ENCODE assay signal across 10 cellular contexts in genomic region chr12:112939761-112940357, GRCh38. TPM values are rescaled to one million over a fixed set of nuclear protein-coding genes. Genes with fewer than 3 reads are reported as not detected.
A peak's percentile ranks its signal among the peaks of the same experiment; 100 is the strongest.
DNase-seq lines count a peak whose midpoint lies in the region; ATAC-seq and TF ChIP-seq lines count a peak whose summit lies in the region.
"Had no signal": no experiment of that assay in that cellular context is flagged by ENCODE, and none has a peak within 500 bp of the region (broad histone marks: within the 10 kb centered on the region; RNA-seq: fewer than 3 reads in every experiment).

No MANE protein-coding gene starts in this region.

- no peaks in the 10 kb centered on the region for H3K36me3 ChIP-seq in colonic mucosa

- no peaks in the 10 kb centered on the region for H3K27me3 Mint-ChIP-seq in CD4-positive, alpha-beta T cell

- peak overlapping the region; percentile 93 for H3K4me3 Mint-ChIP-seq in CD4-positive, alpha-beta T cell

- peak overlapping the region; percentile 3 to 36 for H3K9ac ChIP-seq in colonic mucosa (ENCODE audit: low read depth in 2 of 2, low read length in 2 of 2)

- H3K9me3 Mint-ChIP-seq in CD4-positive, alpha-beta T cell, result peaks cover 5% of the 10 kb centered on the region

- no peak overlapping the region for H3K4me3 ChIP-seq in colonic mucosa
- H3K4me3 ChIP-seq: smooth muscle cell had no signal

- H3K4me1 ChIP-seq in colonic mucosa, result peaks cover 8% of the 10 kb centered on the region

- peak; percentile 33 for ATAC-seq in CD4-positive, alpha-beta T cell (ENCODE audit: poor library complexity)
- peak; percentile 69 for ATAC-seq in HG03571 (IDR thresholded peaks at IDR 0.05; ENCODE audit: unreplicated experiment)
- no peak for ATAC-seq in HG02588 (IDR thresholded peaks at IDR 0.05; ENCODE audit: unreplicated experiment)
- ATAC-seq in HG03025 (IDR thresholded peaks at IDR 0.05; ENCODE audit: low FRiP score, unreplicated experiment), result no peak

- H3K27ac ChIP-seq in CD4-positive, alpha-beta T cell (ENCODE audit: low read depth, low read length), result no peak overlapping the region
- no peak overlapping the region for H3K27ac ChIP-seq in colonic mucosa
- H3K27ac ChIP-seq: HL-60 had no signal

- H3K36me3 Mint-ChIP-seq in CD4-positive, alpha-beta T cell (ENCODE audit: low read depth), result peaks cover 26% of the 10 kb centered on the region

- no peak for DNase-seq in CD4-positive, alpha-beta T cell
- DNase-seq in colonic mucosa (no peak), cortex of kidney (lab: John Stamatoyannopoulos, UW) (no peak)
- no peak for DNase-seq in stimulated activated CD4-positive, alpha-beta T cell treated with anti-CD3 and anti-CD28 coated beads, Interleukin-2, amount 100 ng/mL, for 48 hours

- CTCF ChIA-PET in CD4-positive, alpha-beta T cell (lab: Charles Lee), result no interaction called here

- TF ChIP-seq CTCF in CD4-positive, alpha-beta T cell (IDR thresholded peaks at IDR 0.05), result no peak
- TF ChIP-seq CTCF in colonic mucosa (IDR thresholded peaks at IDR 0.05), result no peak

- H3K27ac Mint-ChIP-seq in CD4-positive, alpha-beta T cell, result peak overlapping the region; percentile 84

- no peaks in the 10 kb centered on the region for H3K9me3 ChIP-seq in CD4-positive, alpha-beta T cell (ENCODE audit: control insufficient read depth, low read length)
- H3K9me3 ChIP-seq in colonic mucosa, result no peaks in the 10 kb centered on the region

- H3K4me1 Mint-ChIP-seq in CD4-positive, alpha-beta T cell (ENCODE audit: low read depth), result peaks cover 31% of the 10 kb centered on the region

- peak; percentile 52 for TF ChIP-seq POLR2A in GM19099 (IDR thresholded peaks at IDR 0.05; ENCODE audit: extremely low read depth, insufficient read length, low read depth)

- POLR2A ChIA-PET in CD4-positive, alpha-beta T cell (lab: Charles Lee), result interaction anchor here (1.0 to 1.7 kb wide), 4 partner anchors 9 to 50 kb away, joined by 3 to 20 read pairs (median 6); partner anchors contain the start of genes OAS1 and OAS2

- no peaks in the 10 kb centered on the region for H3K27me3 ChIP-seq in CD4-positive, alpha-beta T cell (ENCODE audit: control insufficient read depth, insufficient read depth, low read length)
- H3K27me3 ChIP-seq in colonic mucosa, result no peaks in the 10 kb centered on the region

- intact Hi-C loops in CD4-positive, alpha-beta T cell (cut with DNase I, micrococcal nuclease), result loop anchor here (2.0 to 5.0 kb wide), 4 partner anchors 37 to 39 kb away; partner anchors contain the start of gene OAS2 (in 2 of the 2)
- intact Hi-C loops in colonic mucosa (cut with DNase I), result loop anchor here (5.0 kb wide), 1 partner anchor 38 kb away; no protein-coding TSS in a partner anchor

RNA-seq across cellular contexts. Expression of gene OAS3, which starts 1.6 kb away (rescaled TPM):
- total RNA-seq in CD4-positive, alpha-beta T cell, result 10 to 100 TPM; 13.9 to 14.5 TPM
- 10 to 100 TPM; 15.2 to 39.1 TPM for total RNA-seq in colonic mucosa

RNA-seq across cellular contexts. Expression of gene OAS1, which starts 33.1 kb away (rescaled TPM):
- total RNA-seq in CD4-positive, alpha-beta T cell, result 1 to 10 TPM; 2.6 to 3.4 TPM
- total RNA-seq in colonic mucosa, result 100 to 1,000 TPM in 1 of 2 donors, 10 to 100 TPM in 1; 98.2 to 110 TPM
- total RNA-seq: smooth muscle cell had no signal

RNA-seq across cellular contexts. Expression of gene OAS2, which starts 38.5 kb away (rescaled TPM):
- 10 to 100 TPM; 15.0 to 16.2 TPM for total RNA-seq in CD4-positive, alpha-beta T cell
- total RNA-seq in colonic mucosa, result 1 to 10 TPM; 3.0 to 3.2 TPM
- total RNA-seq: smooth muscle cell had no signal

Comparison
In these comparisons a context has a peak if more than half of its experiments do, and no peak if none do; other contexts are left out.
1. ATAC-seq: peak in CD4-positive, alpha-beta T cell (single experiment) and HG03571 (single experiment); none in HG02588 (single experiment) and HG03025 (single experiment).
2. RNA of gene OAS1, which starts 33.1 kb away (total RNA-seq): 98.2 to 110 TPM in colonic mucosa; 2.6 to 3.4 TPM in CD4-positive, alpha-beta T cell; every median in the first group is over 10 times any median in the second.